ENCODE assay signal across 26 cellular contexts in the genomic region with DNA sequence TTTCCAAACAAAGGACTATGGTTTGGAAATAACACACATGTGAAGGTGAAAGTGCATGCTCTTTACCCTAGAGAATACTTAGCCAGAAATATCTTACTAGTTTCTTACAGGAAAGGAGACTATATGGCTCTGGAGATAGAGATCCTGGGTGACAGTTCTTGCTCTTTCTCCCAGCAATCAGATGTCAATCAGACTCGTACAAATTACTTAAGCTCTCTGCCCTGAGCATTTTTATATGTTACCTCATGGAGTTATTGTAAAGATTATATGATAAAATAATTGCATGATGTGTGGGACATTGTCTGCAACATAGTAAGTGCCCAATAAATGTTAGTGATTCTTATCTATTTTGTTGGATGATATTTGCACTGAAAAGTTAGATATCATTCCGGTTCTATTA.
"Had no signal": no experiment of that assay in that cellular context is flagged by ENCODE, and none has a peak within 500 bp of the region (broad histone marks: within the 10 kb centered on the region; RNA-seq: fewer than 3 reads in every experiment).

No MANE protein-coding gene starts in this region.

- H3K4me3 ChIP-seq: coronary artery, lower lobe of right lung, neural progenitor cell, ovary, psoas muscle, sigmoid colon, spleen, testis, tibial artery, upper lobe of right lung, uterus had no signal

- FAIRE-seq: frontal cortex had no signal

- DNase-seq: dermis blood vessel endothelial cell; hypothalamus; immature natural killer cell; islet precursor cell; kidney glomerular epithelial cell; left ventricle myocardium superior; lower lobe of right lung; natural killer cell; nucleus accumbens; ovary; posterior cingulate gyrus; psoas muscle; right cardiac atrium; sigmoid colon; spleen; stimulated activated CD4-positive, alpha-beta T cell treated with anti-CD3 and anti-CD28 coated beads, Interleukin-4, amount 100 ng/mL, for 4 hours; stimulated activated naive CD8-positive, alpha-beta T cell treated with anti-CD3 and anti-CD28 coated beads, Interleukin-15, Interleukin-2, amounts not matched to agents 100 U/mL and 50 U/mL, for 24 hours; substantia nigra; testis; tibial artery; upper lobe of right lung; uterus had no signal

- H3K4me1 ChIP-seq: lower lobe of right lung, neural progenitor cell, psoas muscle, sigmoid colon, testis, tibial artery, upper lobe of right lung, uterus had no signal

- H3K9me3 ChIP-seq: lower lobe of right lung, ovary, psoas muscle, sigmoid colon, testis, tibial artery, upper lobe of right lung, uterus had no signal

- H3K27ac ChIP-seq: coronary artery, lower lobe of right lung, neural progenitor cell, ovary, psoas muscle, sigmoid colon, spleen, testis, tibial artery, upper lobe of right lung, uterus had no signal

- ATAC-seq: left ventricle myocardium superior; lower lobe of right lung; natural killer cell; psoas muscle; right cardiac atrium; stimulated activated memory B cell treated with anti-CD40 and anti-IgM and Interleukin-4, amounts not matched to agents 10 μg/mL and 1 μg/mL and 100 μg/mL, for 72 hours; stimulated activated naive CD8-positive, alpha-beta T cell treated with anti-CD3 and anti-CD28 coated beads, Interleukin-15, Interleukin-2, amounts not matched to agents 100 U/mL and 50 U/mL, for 24 hours; upper lobe of right lung had no signal

- H3K27me3 ChIP-seq: neural progenitor cell, ovary, sigmoid colon, spleen, testis, tibial artery, upper lobe of right lung, uterus had no signal

- H3K36me3 ChIP-seq: lower lobe of right lung, neural progenitor cell, ovary, sigmoid colon, spleen, tibial artery, upper lobe of right lung, uterus had no signal

- H3K9ac ChIP-seq: neural progenitor cell had no signal
